Comparison of ENCODE assay signal across 1 cellular context in genomic region chr2:101986386-101986785, GRCh38.
TF ChIP-seq lines count a peak whose summit lies in the region.

No MANE protein-coding gene starts in this region.

TF ChIP-seq in HepG2, 621 proteins besides CTCF, POLR2A, EP300 and RAD21 (continued from another document):
- TF ChIP-seq ZNF646 (CRISPR knock-in tag; IDR thresholded peaks at IDR 0.05) = peak; percentile 90
- TF ChIP-seq RXRA (CRISPR knock-in tag; IDR thresholded peaks at IDR 0.05) = peak; percentile 9; the same call in 1 of the 2 replicates
- 0 out of 2 replicates have a peak, but pooled peaks have one; percentile 76 for TF ChIP-seq ZNF549 (CRISPR knock-in tag; IDR thresholded peaks at IDR 0.05)
- no peak for TF ChIP-seq ZNF383 (CRISPR knock-in tag; IDR thresholded peaks at IDR 0.05; ENCODE audit: borderline replicate concordance)
- no peak for TF ChIP-seq MBNL3 (CRISPR knock-in tag; conservative IDR thresholded peaks at IDR 0.05)
- 0 out of 2 replicates have a peak, but pooled peaks have one; percentile 15 for TF ChIP-seq FOSL2 (CRISPR knock-in tag; IDR thresholded peaks at IDR 0.05)
- 0 out of 2 replicates have a peak, but pooled peaks have one; percentile 26 for TF ChIP-seq CEBPG (CRISPR knock-in tag; IDR thresholded peaks at IDR 0.05)
